Comparison of ENCODE assay signal across 1 cellular context in genomic region chr9:81833563-81834345, GRCh38.
TF ChIP-seq lines count a peak whose summit lies in the region.

No MANE protein-coding gene starts in this region.

TF ChIP-seq in HepG2, 621 proteins besides CTCF, POLR2A, EP300 and RAD21 (continued from another document and continues in another):
- peak; percentile 75; the same call in 1 of the 2 replicates for TF ChIP-seq AHDC1 (CRISPR knock-in tag; IDR thresholded peaks at IDR 0.05; ENCODE audit: borderline replicate concordance)
- TF ChIP-seq POLR2G (IDR thresholded peaks at IDR 0.05; ENCODE audit: low read depth, low read length): no peak
- no peak for TF ChIP-seq ZNF276 (CRISPR knock-in tag; IDR thresholded peaks at IDR 0.05; ENCODE audit: low read depth)
- TF ChIP-seq BHLHE40 (IDR thresholded peaks at IDR 0.05; ENCODE audit: low read length): peak; percentile 36; the same call in 1 of the 2 replicates
- TF ChIP-seq PHF21A (CRISPR knock-in tag; IDR thresholded peaks at IDR 0.05): peak; percentile 47; the same call in 1 of the 2 replicates
- no peak for TF ChIP-seq GTF3A (CRISPR knock-in tag; conservative IDR thresholded peaks at IDR 0.05)
- no peak for TF ChIP-seq ZNF329 (CRISPR knock-in tag; IDR thresholded peaks at IDR 0.05; ENCODE audit: low read depth)
- no peak; the same call in 1 of the 2 replicates for TF ChIP-seq ETV5 (CRISPR knock-in tag; IDR thresholded peaks at IDR 0.05; ENCODE audit: borderline replicate concordance)
- TF ChIP-seq ZNF574 (CRISPR knock-in tag; IDR thresholded peaks at IDR 0.05): peak; percentile 43; the same call in 1 of the 2 replicates
- no peak for TF ChIP-seq JARID2 (CRISPR knock-in tag; IDR thresholded peaks at IDR 0.05; ENCODE audit: insufficient replicate concordance)
- no peak for TF ChIP-seq CREB1 (IDR thresholded peaks at IDR 0.05)
- TF ChIP-seq CREB1 (CRISPR knock-in tag; IDR thresholded peaks at IDR 0.05): no peak; the same call in 1 of the 2 replicates
- no peak for TF ChIP-seq SKI (IDR thresholded peaks at IDR 0.05; ENCODE audit: partially characterized antibody)
- no peak for TF ChIP-seq ZNF296 (CRISPR knock-in tag; conservative IDR thresholded peaks at IDR 0.05)
- no peak for TF ChIP-seq ONECUT2 (CRISPR knock-in tag; IDR thresholded peaks at IDR 0.05)
- no peak for TF ChIP-seq ZIK1 (CRISPR knock-in tag; IDR thresholded peaks at IDR 0.05; ENCODE audit: borderline replicate concordance, low read depth)
- TF ChIP-seq ZNF44 (CRISPR knock-in tag; IDR thresholded peaks at IDR 0.05): no peak
- no peak for TF ChIP-seq ZFP36L1 (CRISPR knock-in tag; IDR thresholded peaks at IDR 0.05)
- TF ChIP-seq CSRNP2 (CRISPR knock-in tag; conservative IDR thresholded peaks at IDR 0.05; ENCODE audit: low read depth): no peak
- no peak for TF ChIP-seq ZNF724P (CRISPR knock-in tag; IDR thresholded peaks at IDR 0.05; ENCODE audit: borderline replicate concordance)
- TF ChIP-seq UBTF (CRISPR knock-in tag; IDR thresholded peaks at IDR 0.05): no peak
- no peak for TF ChIP-seq CAMTA2 (CRISPR knock-in tag; IDR thresholded peaks at IDR 0.05; ENCODE audit: borderline replicate concordance)
- no peak for TF ChIP-seq KAT2B (IDR thresholded peaks at IDR 0.05; ENCODE audit: borderline replicate concordance, low read depth, low read length)
- TF ChIP-seq ZZZ3 (CRISPR knock-in tag; IDR thresholded peaks at IDR 0.05; ENCODE audit: borderline replicate concordance): no peak
- TF ChIP-seq ZSCAN5A (CRISPR knock-in tag; IDR thresholded peaks at IDR 0.05; ENCODE audit: borderline replicate concordance): peak; percentile 58; the same call in 1 of the 2 replicates
- TF ChIP-seq ZNF333 (CRISPR knock-in tag; IDR thresholded peaks at IDR 0.05; ENCODE audit: borderline replicate concordance): no peak
- no peak for TF ChIP-seq ZNF224 (CRISPR knock-in tag; IDR thresholded peaks at IDR 0.05)
- no peak for TF ChIP-seq ZSCAN31 (CRISPR knock-in tag; IDR thresholded peaks at IDR 0.05; ENCODE audit: low read depth)
- no peak for TF ChIP-seq GABPA (IDR thresholded peaks at IDR 0.05; ENCODE audit: low read depth, low read length)
- no peak for TF ChIP-seq GABPA (CRISPR knock-in tag; IDR thresholded peaks at IDR 0.05; ENCODE audit: low read depth)
- no peak for TF ChIP-seq ZNF674 (CRISPR knock-in tag; IDR thresholded peaks at IDR 0.05; ENCODE audit: low read depth)
- 0 out of 2 replicates have a peak, but pooled peaks have one; percentile 74 for TF ChIP-seq ZNF788 (CRISPR knock-in tag; IDR thresholded peaks at IDR 0.05; ENCODE audit: borderline replicate concordance)
- TF ChIP-seq SAFB2 (CRISPR knock-in tag; IDR thresholded peaks at IDR 0.05; ENCODE audit: borderline replicate concordance, low read depth): no peak
- peak; percentile 22; the same call in 1 of the 2 replicates for TF ChIP-seq PHF8 (CRISPR knock-in tag; IDR thresholded peaks at IDR 0.05)
- TF ChIP-seq TGIF2 (CRISPR knock-in tag; IDR thresholded peaks at IDR 0.05): no peak
- TF ChIP-seq E2F5 (CRISPR knock-in tag; conservative IDR thresholded peaks at IDR 0.05): no peak
- 0 out of 2 replicates have a peak, but pooled peaks have one; percentile 38 for TF ChIP-seq SP5 (CRISPR knock-in tag; IDR thresholded peaks at IDR 0.05; ENCODE audit: borderline replicate concordance, low read depth)
- no peak for TF ChIP-seq REXO4 (CRISPR knock-in tag; IDR thresholded peaks at IDR 0.05; ENCODE audit: borderline replicate concordance)
- TF ChIP-seq MAZ (IDR thresholded peaks at IDR 0.05; ENCODE audit: borderline replicate concordance, low read depth, low read length): no peak
- 0 out of 2 replicates have a peak, but pooled peaks have one; percentile 23 for TF ChIP-seq MAZ (CRISPR knock-in tag; IDR thresholded peaks at IDR 0.05; ENCODE audit: low read depth)
- TF ChIP-seq ZNF430 (CRISPR knock-in tag; IDR thresholded peaks at IDR 0.05): peak; percentile 67; the same call in 1 of the 2 replicates
- no peak for TF ChIP-seq KLF15 (CRISPR knock-in tag; IDR thresholded peaks at IDR 0.05; ENCODE audit: borderline replicate concordance)
- no peak for TF ChIP-seq ZNF207 (IDR thresholded peaks at IDR 0.05; ENCODE audit: borderline replicate concordance)
- TF ChIP-seq ZNF556 (CRISPR knock-in tag; IDR thresholded peaks at IDR 0.05; ENCODE audit: borderline replicate concordance): no peak
- no peak for TF ChIP-seq SUZ12 (IDR thresholded peaks at IDR 0.05; ENCODE audit: low read depth, low read length)
- TF ChIP-seq MYC (CRISPR knock-in tag; IDR thresholded peaks at IDR 0.05; ENCODE audit: borderline replicate concordance): peak; percentile 33; the same call in 1 of the 2 replicates
- TF ChIP-seq RBFOX2 (IDR thresholded peaks at IDR 0.05; ENCODE audit: low read depth, low read length): no peak
- TF ChIP-seq PITX1 (CRISPR knock-in tag; IDR thresholded peaks at IDR 0.05): peak; percentile 73; the same call in 1 of the 2 replicates
- TF ChIP-seq ZNF20 (CRISPR knock-in tag; IDR thresholded peaks at IDR 0.05): no peak
- no peak for TF ChIP-seq ZNF337 (CRISPR knock-in tag; IDR thresholded peaks at IDR 0.05; ENCODE audit: borderline replicate concordance, low read depth)
- TF ChIP-seq EEA1 (CRISPR knock-in tag; IDR thresholded peaks at IDR 0.05; ENCODE audit: borderline replicate concordance): no peak
- TF ChIP-seq PHF20 (CRISPR knock-in tag; IDR thresholded peaks at IDR 0.05): no peak
- TF ChIP-seq CBX1 (IDR thresholded peaks at IDR 0.05; ENCODE audit: low read depth): no peak
- TF ChIP-seq IRX3 (CRISPR knock-in tag; IDR thresholded peaks at IDR 0.05; ENCODE audit: borderline replicate concordance, low read depth): no peak
- no peak for TF ChIP-seq ZNF761 (CRISPR knock-in tag; conservative IDR thresholded peaks at IDR 0.05)
